1 cellular context compared by ENCODE assay signal in the genomic region with DNA sequence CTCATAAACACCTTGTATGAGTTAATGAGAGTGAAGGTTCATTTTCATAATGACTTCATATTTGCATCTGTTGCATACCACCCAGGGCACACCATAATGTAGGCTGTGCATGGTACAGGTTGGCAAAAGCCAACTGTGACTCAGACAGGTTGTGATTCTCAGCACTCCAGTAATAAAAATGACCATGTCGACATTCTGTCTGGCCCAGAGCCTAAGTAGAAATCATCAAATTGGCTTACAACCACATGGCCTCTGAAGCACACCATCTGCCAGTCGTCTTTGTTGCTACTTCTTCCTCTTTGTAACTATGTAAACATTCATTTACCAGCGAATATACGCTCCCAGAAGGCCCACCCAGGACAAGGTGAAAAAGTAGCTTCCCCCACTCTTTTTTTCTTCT.
TF ChIP-seq lines count a peak whose summit lies in the region.

No MANE protein-coding gene starts in this region.

TF ChIP-seq in SK-N-SH, 30 proteins besides CTCF, POLR2A, EP300 and RAD21 (continued from another document):
- TF ChIP-seq RXRA (IDR thresholded peaks at IDR 0.05; ENCODE audit: borderline replicate concordance, low read depth) = no peak
- TF ChIP-seq, protein P1, sequence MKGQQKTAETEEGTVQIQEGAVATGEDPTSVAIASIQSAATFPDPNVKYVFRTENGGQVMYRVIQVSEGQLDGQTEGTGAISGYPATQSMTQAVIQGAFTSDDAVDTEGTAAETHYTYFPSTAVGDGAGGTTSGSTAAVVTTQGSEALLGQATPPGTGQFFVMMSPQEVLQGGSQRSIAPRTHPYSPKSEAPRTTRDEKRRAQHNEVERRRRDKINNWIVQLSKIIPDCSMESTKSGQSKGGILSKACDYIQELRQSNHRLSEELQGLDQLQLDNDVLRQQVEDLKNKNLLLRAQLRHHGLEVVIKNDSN (IDR thresholded peaks at IDR 0.05; ENCODE audit: borderline replicate concordance, low read depth) = no peak
